1 cellular context compared by ENCODE assay signal in genomic region chr16:84141143-84141670, GRCh38.
TF ChIP-seq lines count a peak whose summit lies in the region.

No MANE protein-coding gene starts in this region.

TF ChIP-seq in HepG2, 621 proteins besides CTCF, POLR2A, EP300 and RAD21 (continued from another document and continues in another):
- peak; percentile 26 for TF ChIP-seq IKZF4 (CRISPR knock-in tag; IDR thresholded peaks at IDR 0.05; ENCODE audit: borderline replicate concordance, low read depth, not compliant biosample characterization)
- 0 out of 2 replicates have a peak, but pooled peaks have one; percentile 38 for TF ChIP-seq ZNF331 (CRISPR knock-in tag; IDR thresholded peaks at IDR 0.05)
- no peak for TF ChIP-seq AHDC1 (CRISPR knock-in tag; IDR thresholded peaks at IDR 0.05; ENCODE audit: borderline replicate concordance)
- TF ChIP-seq RFXANK (CRISPR knock-in tag; IDR thresholded peaks at IDR 0.05) = no peak
- TF ChIP-seq ZEB1 (IDR thresholded peaks at IDR 0.05; ENCODE audit: insufficient replicate concordance, low read depth) = no peak
- TF ChIP-seq ZBTB21 (CRISPR knock-in tag; IDR thresholded peaks at IDR 0.05) = no peak
- peak; percentile 75; the same call in 1 of the 2 replicates for TF ChIP-seq MYC (CRISPR knock-in tag; IDR thresholded peaks at IDR 0.05; ENCODE audit: borderline replicate concordance)
- no peak for TF ChIP-seq ZNF562 (CRISPR knock-in tag; IDR thresholded peaks at IDR 0.05; ENCODE audit: borderline replicate concordance)
- no peak for TF ChIP-seq SALL2 (CRISPR knock-in tag; IDR thresholded peaks at IDR 0.05)
- no peak for TF ChIP-seq ZNF878 (CRISPR knock-in tag; IDR thresholded peaks at IDR 0.05)
- TF ChIP-seq RARG (CRISPR knock-in tag; IDR thresholded peaks at IDR 0.05; ENCODE audit: low read depth) = no peak
- 0 out of 2 replicates have a peak, but pooled peaks have one; percentile 62 for TF ChIP-seq KMT2A (CRISPR knock-in tag; IDR thresholded peaks at IDR 0.05)
- TF ChIP-seq REPIN1 (CRISPR knock-in tag; IDR thresholded peaks at IDR 0.05; ENCODE audit: borderline replicate concordance, low read depth) = peak; percentile 90; the same call in 1 of the 2 replicates
- no peak for TF ChIP-seq GLMP (CRISPR knock-in tag; IDR thresholded peaks at IDR 0.05; ENCODE audit: borderline replicate concordance)
- TF ChIP-seq NFATC3 (CRISPR knock-in tag; IDR thresholded peaks at IDR 0.05) = no peak
- no peak for TF ChIP-seq TERF1 (CRISPR knock-in tag; IDR thresholded peaks at IDR 0.05)
- no peak for TF ChIP-seq FOXJ3 (CRISPR knock-in tag; IDR thresholded peaks at IDR 0.05; ENCODE audit: borderline replicate concordance)
- no peak for TF ChIP-seq MED8 (CRISPR knock-in tag; IDR thresholded peaks at IDR 0.05; ENCODE audit: insufficient replicate concordance)
- no peak for TF ChIP-seq ZBTB2 (CRISPR knock-in tag; IDR thresholded peaks at IDR 0.05; ENCODE audit: low read depth)
- no peak for TF ChIP-seq MLXIP (CRISPR knock-in tag; IDR thresholded peaks at IDR 0.05; ENCODE audit: borderline replicate concordance)
- no peak for TF ChIP-seq ZFYVE20 (CRISPR knock-in tag; IDR thresholded peaks at IDR 0.05; ENCODE audit: borderline replicate concordance, low read depth)
- TF ChIP-seq ZNF629 (CRISPR knock-in tag; conservative IDR thresholded peaks at IDR 0.05) = no peak
- no peak for TF ChIP-seq CBFB (CRISPR knock-in tag; IDR thresholded peaks at IDR 0.05)
- TF ChIP-seq KLF15 (CRISPR knock-in tag; IDR thresholded peaks at IDR 0.05; ENCODE audit: borderline replicate concordance) = no peak
- TF ChIP-seq HNF4A (CRISPR knock-in tag; IDR thresholded peaks at IDR 0.05) = 0 out of 2 replicates have a peak, but pooled peaks have one; percentile 12
- TF ChIP-seq KLF11 (CRISPR knock-in tag; IDR thresholded peaks at IDR 0.05) = no peak
- TF ChIP-seq TBP (CRISPR knock-in tag; IDR thresholded peaks at IDR 0.05) = no peak
- TF ChIP-seq ZBTB7A (CRISPR knock-in tag; IDR thresholded peaks at IDR 0.05) = peak; percentile 76
- no peak for TF ChIP-seq ZNF335 (CRISPR knock-in tag; IDR thresholded peaks at IDR 0.05)
- no peak for TF ChIP-seq ZNF597 (CRISPR knock-in tag; IDR thresholded peaks at IDR 0.05)
- TF ChIP-seq POGZ (CRISPR knock-in tag; IDR thresholded peaks at IDR 0.05) = 0 out of 2 replicates have a peak, but pooled peaks have one; percentile 24
- no peak for TF ChIP-seq DRAP1 (CRISPR knock-in tag; IDR thresholded peaks at IDR 0.05)
- no peak for TF ChIP-seq ARNT2 (CRISPR knock-in tag; IDR thresholded peaks at IDR 0.05; ENCODE audit: low read depth)
- no peak for TF ChIP-seq AFF4 (CRISPR knock-in tag; IDR thresholded peaks at IDR 0.05)
- no peak for TF ChIP-seq ZSCAN20 (CRISPR knock-in tag; IDR thresholded peaks at IDR 0.05; ENCODE audit: borderline replicate concordance)
- TF ChIP-seq SNRNP70 (IDR thresholded peaks at IDR 0.05; ENCODE audit: low read depth, low read length) = no peak
- no peak for TF ChIP-seq NFE2L1 (CRISPR knock-in tag; IDR thresholded peaks at IDR 0.05; ENCODE audit: borderline replicate concordance)
- TF ChIP-seq NR2F2 (IDR thresholded peaks at IDR 0.05; ENCODE audit: borderline replicate concordance, low read depth) = no peak
- TF ChIP-seq ATF5 (CRISPR knock-in tag; IDR thresholded peaks at IDR 0.05; ENCODE audit: low read depth) = no peak
- TF ChIP-seq EEA1 (CRISPR knock-in tag; IDR thresholded peaks at IDR 0.05; ENCODE audit: borderline replicate concordance) = no peak
- no peak for TF ChIP-seq ZNF639 (CRISPR knock-in tag; conservative IDR thresholded peaks at IDR 0.05)
- no peak for TF ChIP-seq SIN3B (IDR thresholded peaks at IDR 0.05; ENCODE audit: low read length)
